In genomic region chr10:60967260-60967659, GRCh38 we compare ENCODE assay signal across 2 cellular contexts.
TF ChIP-seq lines count a peak whose summit lies in the region.

No MANE protein-coding gene starts in this region.

TF ChIP-seq in IMR-90, 13 proteins besides CTCF, POLR2A, EP300 and RAD21:
- no peak for TF ChIP-seq CHD1 (IDR thresholded peaks at IDR 0.05; ENCODE audit: low read depth, low read length)
- no peak for TF ChIP-seq MAZ (IDR thresholded peaks at IDR 0.05; ENCODE audit: borderline replicate concordance, low read depth, low read length)
- no peak for TF ChIP-seq BHLHE40 (IDR thresholded peaks at IDR 0.05; ENCODE audit: low read depth, low read length)
- TF ChIP-seq FOS (IDR thresholded peaks at IDR 0.05; ENCODE audit: low read depth, low read length), result no peak
- TF ChIP-seq, protein P1, sequence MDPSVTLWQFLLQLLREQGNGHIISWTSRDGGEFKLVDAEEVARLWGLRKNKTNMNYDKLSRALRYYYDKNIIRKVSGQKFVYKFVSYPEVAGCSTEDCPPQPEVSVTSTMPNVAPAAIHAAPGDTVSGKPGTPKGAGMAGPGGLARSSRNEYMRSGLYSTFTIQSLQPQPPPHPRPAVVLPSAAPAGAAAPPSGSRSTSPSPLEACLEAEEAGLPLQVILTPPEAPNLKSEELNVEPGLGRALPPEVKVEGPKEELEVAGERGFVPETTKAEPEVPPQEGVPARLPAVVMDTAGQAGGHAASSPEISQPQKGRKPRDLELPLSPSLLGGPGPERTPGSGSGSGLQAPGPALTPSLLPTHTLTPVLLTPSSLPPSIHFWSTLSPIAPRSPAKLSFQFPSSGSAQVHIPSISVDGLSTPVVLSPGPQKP (IDR thresholded peaks at IDR 0.05; ENCODE audit: borderline replicate concordance, low read depth, low read length), result no peak
- no peak for TF ChIP-seq NFE2L2 (IDR thresholded peaks at IDR 0.05; ENCODE audit: low read depth, low read length)
- TF ChIP-seq CEBPB (IDR thresholded peaks at IDR 0.05; ENCODE audit: low read depth, low read length), result no peak
- no peak for TF ChIP-seq MXI1 (IDR thresholded peaks at IDR 0.05; ENCODE audit: borderline replicate concordance, low read depth, low read length)

TF ChIP-seq in K562, 482 proteins besides CTCF, POLR2A, EP300 and RAD21:
- TF ChIP-seq ZNF77 (CRISPR knock-in tag; IDR thresholded peaks at IDR 0.05), result no peak
- no peak for TF ChIP-seq SMARCC2 (IDR thresholded peaks at IDR 0.05; ENCODE audit: low read depth)
- no peak for TF ChIP-seq MBD2 (IDR thresholded peaks at IDR 0.05; ENCODE audit: borderline replicate concordance, low read depth)
- TF ChIP-seq ZNF644 (tag; IDR thresholded peaks at IDR 0.05; ENCODE audit: low read depth), result no peak
- TF ChIP-seq ILF3 (IDR thresholded peaks at IDR 0.05; ENCODE audit: borderline replicate concordance), result no peak
- no peak for TF ChIP-seq TFAM (CRISPR knock-in tag; conservative IDR thresholded peaks at IDR 0.05)
- TF ChIP-seq SREBF2 (CRISPR knock-in tag; IDR thresholded peaks at IDR 0.05), result no peak
- TF ChIP-seq ELF2 (CRISPR knock-in tag; IDR thresholded peaks at IDR 0.05), result no peak
TF ChIP-seq in K562: peak in this region for 0.
